Comparison of ENCODE assay signal across 27 cellular contexts in genomic region chr5:154542000-154542399, GRCh38.
"Had no signal": no experiment of that assay in that cellular context is flagged by ENCODE, and none has a peak within 500 bp of the region (broad histone marks: within the 10 kb centered on the region; RNA-seq: fewer than 3 reads in every experiment).

No MANE protein-coding gene starts in this region.

- H3K9me3 ChIP-seq: breast epithelium, esophagus squamous epithelium, heart right ventricle, lower lobe of right lung, mucosa of descending colon, right lobe of liver, stomach, tibial artery had no signal

- ATAC-seq: activated CD8-positive, alpha-beta T cell treated with anti-CD3 and anti-CD28 coated beads for 36 hours; activated naive CD4-positive, alpha-beta T cell treated with anti-CD3 and anti-CD28 coated beads, Interleukin-2, amount 50 U/mL, for 72 hours; activated T-cell treated with anti-CD3 and anti-CD28 coated beads, Interleukin-2, amount 50 U/mL, for 4 hours; activated T-helper 17 cell treated with anti-CD3 and anti-CD28 coated beads, Interleukin-2, amount 50 U/mL, for 72 hours; heart right ventricle; mucosa of descending colon; stimulated activated naive B cell treated with anti-CD40 and anti-IgM and Interleukin-4, amounts not matched to agents 10 μg/mL and 1 μg/mL and 100 μg/mL, for 72 hours; T-helper 17 cell had no signal

- DNase-seq: activated B cell treated with CpG ODN at 0.5 μM for 24 hours; activated CD4-positive, alpha-beta T cell treated with anti-CD3 and anti-CD28 coated beads, Interleukin-2, amount 50 U/mL, for 1 hour; activated CD8-positive, alpha-beta T cell treated with anti-CD3 and anti-CD28 coated beads for 36 hours; activated T-cell treated with anti-CD3 and anti-CD28 coated beads, Interleukin-2, amount 50 U/mL, for 4 hours; esophagus squamous epithelium; foreskin melanocyte; heart right ventricle; lower lobe of right lung; mesenchymal stem cell; naive B cell; stimulated activated CD4-positive, alpha-beta T cell treated with anti-CD3 and anti-CD28 coated beads, Interleukin-1b, Interleukin-23, amount 100 ng/mL, for 48 hours; stimulated activated naive B cell treated with anti-CD40 and anti-IgM and Interleukin-4, amounts not matched to agents 10 μg/mL and 1 μg/mL and 100 μg/mL, for 72 hours; stomach; SW 1271; T-helper 17 cell; T1000; tibial artery had no signal

- H3K36me3 ChIP-seq: breast epithelium, esophagus squamous epithelium, heart right ventricle, lower lobe of right lung, right lobe of liver, stomach, tibial artery had no signal

- H3K27ac ChIP-seq: breast epithelium, esophagus squamous epithelium, heart right ventricle, lower lobe of right lung, parathyroid adenoma, right lobe of liver, skin epidermis, stomach, tibial artery had no signal

- H3K79me2 ChIP-seq: parathyroid adenoma had no signal

- H3K4me1 Mint-ChIP-seq: activated B cell treated with CpG ODN at 0.5 μM for 24 hours; activated T-helper 17 cell treated with anti-CD3 and anti-CD28 coated beads, Interleukin-2, amount 50 U/mL, for 72 hours; central memory CD8-positive, alpha-beta T cell; naive B cell; stimulated activated naive B cell treated with anti-CD40 and anti-IgM and Interleukin-4, amounts not matched to agents 10 μg/mL and 1 μg/mL and 100 μg/mL, for 72 hours; T-helper 17 cell had no signal

- H3K36me3 Mint-ChIP-seq: activated naive CD4-positive, alpha-beta T cell treated with anti-CD3 and anti-CD28 coated beads, Interleukin-2, amount 50 U/mL, for 72 hours; naive B cell; stimulated activated naive B cell treated with anti-CD40 and anti-IgM and Interleukin-4, amounts not matched to agents 10 μg/mL and 1 μg/mL and 100 μg/mL, for 72 hours had no signal

- H3K27ac Mint-ChIP-seq: activated B cell treated with CpG ODN at 0.5 μM for 24 hours; activated CD8-positive, alpha-beta T cell treated with anti-CD3 and anti-CD28 coated beads for 36 hours; activated naive CD4-positive, alpha-beta T cell treated with anti-CD3 and anti-CD28 coated beads, Interleukin-2, amount 50 U/mL, for 72 hours; activated T-helper 17 cell treated with anti-CD3 and anti-CD28 coated beads, Interleukin-2, amount 50 U/mL, for 72 hours; dendritic cell treated with granulocyte-macrophage colony-stimulating factor and Interleukin-4, amounts not matched to agents 40 ng/mL and 50 ng/mL, for 4 days; naive B cell; stimulated activated naive B cell treated with anti-CD40 and anti-IgM and Interleukin-4, amounts not matched to agents 10 μg/mL and 1 μg/mL and 100 μg/mL, for 72 hours; T-helper 17 cell had no signal

- H3K9me3 Mint-ChIP-seq: activated B cell treated with CpG ODN at 0.5 μM for 24 hours; activated CD8-positive, alpha-beta T cell treated with anti-CD3 and anti-CD28 coated beads for 36 hours; activated naive CD4-positive, alpha-beta T cell treated with anti-CD3 and anti-CD28 coated beads, Interleukin-2, amount 50 U/mL, for 72 hours; activated T-cell treated with anti-CD3 and anti-CD28 coated beads, Interleukin-2, amount 50 U/mL, for 4 hours; activated T-helper 17 cell treated with anti-CD3 and anti-CD28 coated beads, Interleukin-2, amount 50 U/mL, for 72 hours; central memory CD8-positive, alpha-beta T cell; dendritic cell treated with granulocyte-macrophage colony-stimulating factor and Interleukin-4, amounts not matched to agents 40 ng/mL and 50 ng/mL, for 4 days; naive B cell; nephron progenitor cell; stimulated activated naive B cell treated with anti-CD40 and anti-IgM and Interleukin-4, amounts not matched to agents 10 μg/mL and 1 μg/mL and 100 μg/mL, for 72 hours had no signal

- H3K27me3 ChIP-seq: right lobe of liver had no signal

- H3K4me1 ChIP-seq: breast epithelium, esophagus squamous epithelium, heart right ventricle, lower lobe of right lung, parathyroid adenoma, right lobe of liver, tibial artery had no signal

- H3K4me3 Mint-ChIP-seq: activated B cell treated with CpG ODN at 0.5 μM for 24 hours; activated CD8-positive, alpha-beta T cell treated with anti-CD3 and anti-CD28 coated beads for 36 hours; activated T-cell treated with anti-CD3 and anti-CD28 coated beads, Interleukin-2, amount 50 U/mL, for 4 hours; activated T-helper 17 cell treated with anti-CD3 and anti-CD28 coated beads, Interleukin-2, amount 50 U/mL, for 72 hours; central memory CD8-positive, alpha-beta T cell; dendritic cell treated with granulocyte-macrophage colony-stimulating factor and Interleukin-4, amounts not matched to agents 40 ng/mL and 50 ng/mL, for 4 days; naive B cell; nephron progenitor cell; stimulated activated naive B cell treated with anti-CD40 and anti-IgM and Interleukin-4, amounts not matched to agents 10 μg/mL and 1 μg/mL and 100 μg/mL, for 72 hours; T-helper 17 cell had no signal

- H2AFZ ChIP-seq: parathyroid adenoma had no signal

- H3K9ac ChIP-seq: parathyroid adenoma had no signal

- H3K4me3 ChIP-seq: breast epithelium, esophagus squamous epithelium, heart right ventricle, lower lobe of right lung, mucosa of descending colon, right lobe of liver, skin epidermis, stomach, tibial artery had no signal
